In the genomic region with DNA sequence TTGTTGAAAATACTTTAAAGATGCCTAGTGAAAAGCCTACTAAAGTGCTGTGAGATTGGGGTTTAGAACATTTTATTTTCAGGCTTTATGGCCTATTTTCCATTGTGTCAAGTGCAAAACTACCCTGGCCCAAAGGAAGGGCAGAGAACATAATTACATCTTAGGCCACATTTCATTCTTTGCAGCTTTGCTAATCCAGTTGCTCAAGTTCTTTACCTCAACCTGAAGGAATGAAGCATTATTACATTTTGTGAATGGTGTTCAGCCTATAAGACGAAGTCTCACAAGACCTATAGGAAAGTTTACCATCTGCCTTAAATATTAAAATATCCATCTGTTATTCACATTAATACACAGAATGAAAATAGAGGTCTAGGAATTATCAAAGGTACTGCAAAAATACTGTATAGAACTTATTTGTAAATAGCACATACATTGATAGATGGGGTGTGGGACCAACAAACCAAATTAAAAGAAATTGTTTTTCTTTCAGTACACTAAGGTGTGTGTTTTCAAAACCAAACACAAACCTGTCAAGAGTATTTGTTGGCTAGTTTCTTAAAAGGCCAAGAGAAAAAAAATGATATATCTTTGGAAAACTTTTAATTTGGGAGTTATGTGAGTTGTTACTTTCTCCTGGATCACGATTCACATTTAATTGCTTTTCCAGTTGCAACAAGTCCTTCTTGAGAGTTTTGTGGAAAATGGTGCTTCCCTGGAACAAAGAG, we compare ENCODE assay signal across 20 cellular contexts. TPM values are rescaled to one million over a fixed set of nuclear protein-coding genes. Genes with fewer than 3 reads are reported as not detected.
DNase-seq lines count a peak whose midpoint lies in the region; ATAC-seq and TF ChIP-seq lines count a peak whose summit lies in the region.
"Had no signal": no experiment of that assay in that cellular context is flagged by ENCODE, and none has a peak within 500 bp of the region (broad histone marks: within the 10 kb centered on the region; RNA-seq: fewer than 3 reads in every experiment).

No MANE protein-coding gene starts in this region.

- peak overlapping the region in 5 of 8 donors; percentile 42 to 77 (median 61) for H3K27ac Mint-ChIP-seq in CD8-positive, alpha-beta memory T cell
- H3K27ac Mint-ChIP-seq in activated naive CD8-positive, alpha-beta T cell treated with anti-CD3 and anti-CD28 coated beads, Interleukin-2, amount 10 ng/mL, durations not matched to agents 7 days and 5 days = peak overlapping the region; percentile 60
- peak overlapping the region in 7 of 9 donors; percentile 2 to 77 (median 19) for H3K27ac Mint-ChIP-seq in naive thymus-derived CD4-positive, alpha-beta T cell

- POLR2A ChIA-PET in CD8-positive, alpha-beta memory T cell (lab: Charles Lee) = interaction anchor here (0.5 to 1.6 kb wide), 2 partner anchors 8 to 22 kb away, joined by 3 to 5 read pairs; a partner anchor contains a TSS
- POLR2A ChIA-PET in HEK293 (lab: Yijun Ruan, JAX) = interaction anchor here (2.8 kb wide), 1 partner anchor 22 kb away, joined by 15 read pairs; a partner anchor contains a TSS
- POLR2A ChIA-PET in activated naive CD8-positive, alpha-beta T cell treated with anti-CD3 and anti-CD28 coated beads, Interleukin-2, amount 10 ng/mL, durations not matched to agents 7 days and 5 days (lab: Charles Lee) = interaction anchor here (1.2 kb wide), 1 partner anchor 22 kb away, joined by 4 read pairs; a partner anchor contains a TSS
- POLR2A ChIA-PET in naive thymus-derived CD4-positive, alpha-beta T cell (lab: Charles Lee) = interaction anchor here (1.4 to 3.2 kb wide), 2 partner anchors 10 to 11 kb away, joined by 4 to 39 read pairs; a partner anchor contains a TSS

- no peaks in the 10 kb centered on the region for H3K9me3 ChIP-seq in CD8-positive, alpha-beta memory T cell (ENCODE audit: low read length)
- H3K9me3 ChIP-seq in HEK293 (ENCODE audit: control insufficient read depth, insufficient read depth, low read depth, low read length) = no peaks in the 10 kb centered on the region
- H3K9me3 ChIP-seq in naive thymus-derived CD4-positive, alpha-beta T cell (ENCODE audit: control insufficient read depth in 2 of 3, low read length in 3 of 3) = no peaks in the 10 kb centered on the region
- H3K9me3 ChIP-seq: BLaER1, Peyer's patch, spleen, tibial artery had no signal

- no peak overlapping the region for H3K4me3 ChIP-seq in CD8-positive, alpha-beta memory T cell (ENCODE audit: low read length)
- no peak overlapping the region for H3K4me3 ChIP-seq in HEK293 (ENCODE audit: low read depth, low read length)
- H3K4me3 ChIP-seq in naive thymus-derived CD4-positive, alpha-beta T cell (ENCODE audit: low read length) = no peak overlapping the region
- H3K4me3 ChIP-seq: BLaER1, Peyer's patch, spleen, tibial artery had no signal

- H3K4me3 Mint-ChIP-seq in CD8-positive, alpha-beta memory T cell = no peak overlapping the region
- H3K4me3 Mint-ChIP-seq in activated naive CD8-positive, alpha-beta T cell treated with anti-CD3 and anti-CD28 coated beads, Interleukin-2, amount 10 ng/mL, durations not matched to agents 7 days and 5 days = no peak overlapping the region
- H3K4me3 Mint-ChIP-seq in naive thymus-derived CD4-positive, alpha-beta T cell = no peak overlapping the region
- H3K4me3 Mint-ChIP-seq: stimulated activated effector memory CD8-positive, alpha-beta T cell treated with anti-CD3 and anti-CD28 coated beads, Interleukin-12 subunit alpha, Interleukin-12 subunit beta, amount 100 ng/mL, for 72 hours had no signal

- ATAC-seq in activated naive CD8-positive, alpha-beta T cell treated with anti-CD3 and anti-CD28 coated beads, Interleukin-2, amount 10 ng/mL, durations not matched to agents 7 days and 5 days (ENCODE audit: low read depth) = no peak
- no peak for ATAC-seq in naive thymus-derived CD4-positive, alpha-beta T cell
- no peak for ATAC-seq in GM18511 (IDR thresholded peaks at IDR 0.05; ENCODE audit: unreplicated experiment)
- ATAC-seq: foreskin keratinocyte; stimulated activated effector memory CD8-positive, alpha-beta T cell treated with anti-CD3 and anti-CD28 coated beads, Interleukin-12 subunit alpha, Interleukin-12 subunit beta, amount 100 ng/mL, for 72 hours had no signal

- no peaks in the 10 kb centered on the region for H3K27me3 ChIP-seq in CD8-positive, alpha-beta memory T cell (ENCODE audit: insufficient read depth, low read length, poor library complexity, severe bottlenecking)
- H3K27me3 ChIP-seq in naive thymus-derived CD4-positive, alpha-beta T cell (ENCODE audit: control insufficient read depth in 2 of 2, insufficient read depth in 2 of 2, low read length in 2 of 2) = no peaks in the 10 kb centered on the region
- H3K27me3 ChIP-seq: BLaER1, foreskin keratinocyte, Peyer's patch, spleen, tibial artery had no signal

- peaks cover 54% of the 10 kb centered on the region for H3K36me3 ChIP-seq in CD8-positive, alpha-beta memory T cell (ENCODE audit: insufficient read depth, low read length)
- H3K36me3 ChIP-seq in HEK293 (ENCODE audit: control insufficient read depth in 2 of 2, insufficient read depth in 1 of 2, low read length in 2 of 2) = peaks cover 75 to 85% of the 10 kb centered on the region in 2 experiments
- H3K36me3 ChIP-seq in naive thymus-derived CD4-positive, alpha-beta T cell (ENCODE audit: control insufficient read depth in 2 of 3, insufficient read depth in 3 of 3, low read length in 3 of 3) = peaks cover 22 to 66% (median 29%) of the 10 kb centered on the region in 3 experiments

- no peaks in the 10 kb centered on the region for H3K4me1 ChIP-seq in CD8-positive, alpha-beta memory T cell (ENCODE audit: insufficient read depth, low read length)
- H3K4me1 ChIP-seq in HEK293 (ENCODE audit: control insufficient read depth, insufficient read depth, low read length) = no peaks in the 10 kb centered on the region
- peaks cover 0 to 3% of the 10 kb centered on the region in 2 donors for H3K4me1 ChIP-seq in naive thymus-derived CD4-positive, alpha-beta T cell (ENCODE audit: control insufficient read depth in 2 of 2, insufficient read depth in 2 of 2, low read length in 2 of 2)
- H3K4me1 ChIP-seq: BLaER1, Peyer's patch, tibial artery had no signal

- intact Hi-C loops in naive thymus-derived CD4-positive, alpha-beta T cell (cut with micrococcal nuclease) = loop anchor here (1.0 to 5.0 kb wide), 2 partner anchors 11 to 37 kb away; no protein-coding TSS in a partner anchor

- DNase-seq in CD8-positive, alpha-beta memory T cell = no peak
- DNase-seq in activated naive CD8-positive, alpha-beta T cell treated with anti-CD3 and anti-CD28 coated beads, Interleukin-2, amount 10 ng/mL, durations not matched to agents 7 days and 5 days = no peak
- DNase-seq in naive thymus-derived CD4-positive, alpha-beta T cell = no peak
- DNase-seq in putamen (ENCODE audit: low spot score) (no peak), NCI-H2196 (lab: John Stamatoyannopoulos, UW; ENCODE audit: unreplicated experiment) (no peak)
- DNase-seq: activated effector memory CD4-positive, alpha-beta T cell treated with Interleukin-2 at 50 U/mL for 16 hours; anterior cingulate cortex; DMS153; foreskin keratinocyte; HCEC 1CT; NCI-H2171 treated with DMSO at 0.1 percent for 48 hours; NCI-H774; Peyer's patch; spleen; tibial artery had no signal

- no peaks in the 10 kb centered on the region for H3K9me3 Mint-ChIP-seq in CD8-positive, alpha-beta memory T cell
- H3K9me3 Mint-ChIP-seq in activated naive CD8-positive, alpha-beta T cell treated with anti-CD3 and anti-CD28 coated beads, Interleukin-2, amount 10 ng/mL, durations not matched to agents 7 days and 5 days = no peaks in the 10 kb centered on the region
- no peaks in the 10 kb centered on the region for H3K9me3 Mint-ChIP-seq in naive thymus-derived CD4-positive, alpha-beta T cell
- H3K9me3 Mint-ChIP-seq: stimulated activated effector memory CD8-positive, alpha-beta T cell treated with anti-CD3 and anti-CD28 coated beads, Interleukin-12 subunit alpha, Interleukin-12 subunit beta, amount 100 ng/mL, for 72 hours had no signal

- H3K27me3 Mint-ChIP-seq in CD8-positive, alpha-beta memory T cell = no peaks in the 10 kb centered on the region
- no peaks in the 10 kb centered on the region for H3K27me3 Mint-ChIP-seq in activated naive CD8-positive, alpha-beta T cell treated with anti-CD3 and anti-CD28 coated beads, Interleukin-2, amount 10 ng/mL, durations not matched to agents 7 days and 5 days
- H3K27me3 Mint-ChIP-seq in naive thymus-derived CD4-positive, alpha-beta T cell = no peaks in the 10 kb centered on the region

- TF ChIP-seq CTCF in HEK293 (tag by site-specific recombination; IDR thresholded peaks at IDR 0.05) = no peak

- H3K36me3 Mint-ChIP-seq in CD8-positive, alpha-beta memory T cell = peaks cover 2 to 86% (median 15%) of the 10 kb centered on the region in 3 donors
- peaks cover 35% of the 10 kb centered on the region for H3K36me3 Mint-ChIP-seq in activated naive CD8-positive, alpha-beta T cell treated with anti-CD3 and anti-CD28 coated beads, Interleukin-2, amount 10 ng/mL, durations not matched to agents 7 days and 5 days
- peaks cover 7 to 35% (median 30%) of the 10 kb centered on the region in 5 donors for H3K36me3 Mint-ChIP-seq in naive thymus-derived CD4-positive, alpha-beta T cell

- peaks cover 18 to 37% (median 28%) of the 10 kb centered on the region in 3 donors for H3K4me1 Mint-ChIP-seq in CD8-positive, alpha-beta memory T cell
- peaks cover 14% of the 10 kb centered on the region for H3K4me1 Mint-ChIP-seq in activated naive CD8-positive, alpha-beta T cell treated with anti-CD3 and anti-CD28 coated beads, Interleukin-2, amount 10 ng/mL, durations not matched to agents 7 days and 5 days
- peaks cover 5 to 38% (median 31%) of the 10 kb centered on the region in 7 donors for H3K4me1 Mint-ChIP-seq in naive thymus-derived CD4-positive, alpha-beta T cell

- CTCF ChIA-PET in CD8-positive, alpha-beta memory T cell (lab: Charles Lee) = interaction anchor here (0.8 to 1.3 kb wide), 2 partner anchors 11 to 22 kb away, joined by 3 to 4 read pairs; a partner anchor contains a TSS
- CTCF ChIA-PET in HEK293 (lab: Yijun Ruan, JAX) = interaction anchor here (0.6 kb wide), 1 partner anchor 47 kb away, joined by 3 read pairs; no protein-coding TSS in a partner anchor
- CTCF ChIA-PET in naive thymus-derived CD4-positive, alpha-beta T cell (lab: Charles Lee) = no interaction called here

- H3K27ac ChIP-seq in CD8-positive, alpha-beta memory T cell (ENCODE audit: low read depth, low read length) = no peak overlapping the region
- no peak overlapping the region for H3K27ac ChIP-seq in HEK293 (ENCODE audit: extremely low read depth, low read depth, low read length)
- H3K27ac ChIP-seq in naive thymus-derived CD4-positive, alpha-beta T cell (ENCODE audit: low read depth, low read length) = no peak overlapping the region
- H3K27ac ChIP-seq: BLaER1, foreskin keratinocyte, Peyer's patch, tibial artery, VCaP had no signal

RNA-seq across cellular contexts. Expression of a gene that starts 12.0 kb away (rescaled TPM):
- total RNA-seq in CD8-positive, alpha-beta memory T cell = 10 to 100 TPM; 89.8 to 97.2 TPM
- polyA plus RNA-seq in CD8-positive, alpha-beta memory T cell = 40.0 TPM
- 100 to 1,000 TPM; 146 to 149 TPM for total RNA-seq in activated naive CD8-positive, alpha-beta T cell treated with anti-CD3 and anti-CD28 coated beads, Interleukin-2, amount 10 ng/mL, durations not matched to agents 7 days and 5 days
- total RNA-seq in naive thymus-derived CD4-positive, alpha-beta T cell = 100 to 1,000 TPM; 120 to 157 (median 153) TPM
- polyA plus RNA-seq in naive thymus-derived CD4-positive, alpha-beta T cell = 10 to 100 TPM; 28.7 to 49.4 TPM

RNA-seq across cellular contexts. Expression of a gene that starts 22.5 kb away (rescaled TPM):
- 10 to 100 TPM; 58.4 to 58.5 TPM for total RNA-seq in CD8-positive, alpha-beta memory T cell
- polyA plus RNA-seq in CD8-positive, alpha-beta memory T cell = 19.5 TPM
- total RNA-seq in activated naive CD8-positive, alpha-beta T cell treated with anti-CD3 and anti-CD28 coated beads, Interleukin-2, amount 10 ng/mL, durations not matched to agents 7 days and 5 days = 10 to 100 TPM; 46.6 to 49.9 TPM
- 10 to 100 TPM; 39.4 to 54.8 (median 42.4) TPM for total RNA-seq in naive thymus-derived CD4-positive, alpha-beta T cell
- polyA plus RNA-seq in naive thymus-derived CD4-positive, alpha-beta T cell = 10 to 100 TPM; 24.1 to 25.9 TPM
